Comparison of ENCODE assay signal across 8 cellular contexts in genomic region chr1:205907794-205908193, GRCh38. TPM values are rescaled to one million over a fixed set of nuclear protein-coding genes. Genes with fewer than 3 reads are reported as not detected.
DNase-seq lines count a peak whose midpoint lies in the region; ATAC-seq and TF ChIP-seq lines count a peak whose summit lies in the region.

No MANE protein-coding gene starts in this region.

- TF ChIP-seq CTCF in GM12865 (IDR thresholded peaks at IDR 0.05; ENCODE audit: insufficient read depth, low read depth, low read length, missing control alignments) (peak; percentile 37), PC-3 (conservative IDR thresholded peaks at IDR 0.05; ENCODE audit: low read depth, low read length) (peak; percentile 84), retinal pigment epithelial cell (conservative IDR thresholded peaks at IDR 0.05; ENCODE audit: low read depth, low read length) (peak; percentile 84)

- H3K9me3 ChIP-seq in PC-3 (ENCODE audit: low read length), result no peaks in the 10 kb centered on the region

- no peaks in the 10 kb centered on the region for H3K79me2 ChIP-seq in PC-3 (ENCODE audit: low read length)

- CTCF ChIA-PET in PC-3 (lab: Charles Lee), result interaction anchor here (0.6 to 2.0 kb wide), 5 partner anchors 70 to 168 kb away, joined by 3 to 23 read pairs (median 5); no protein-coding TSS in a partner anchor

- peaks cover 18% of the 10 kb centered on the region for H3K27me3 ChIP-seq in PC-3 (ENCODE audit: low read length)

- no peak overlapping the region for H2AFZ ChIP-seq in PC-3 (ENCODE audit: low read length)

- H3K4me3 ChIP-seq in GM12865 (ENCODE audit: low read depth, low read length) (no peak overlapping the region), PC-3 (ENCODE audit: low read length) (no peak overlapping the region), retinal pigment epithelial cell (ENCODE audit: low read length) (no peak overlapping the region)

- H3K4me1 ChIP-seq in PC-3 (ENCODE audit: insufficient read depth, low read length), result no peaks in the 10 kb centered on the region

- ATAC-seq in PC-3 (peak; percentile 96), HG03039 (IDR thresholded peaks at IDR 0.05; ENCODE audit: unreplicated experiment) (no peak)

- H3F3A ChIP-seq in PC-3 (ENCODE audit: low read length, unreplicated experiment), result no peaks in the 10 kb centered on the region

- no peak overlapping the region for H3K9ac ChIP-seq in PC-3 (ENCODE audit: low read length)

- no peak overlapping the region for H3K27ac ChIP-seq in PC-3 (ENCODE audit: low read length)

- POLR2A ChIA-PET in PC-3 (lab: Charles Lee; ENCODE audit: unreplicated experiment), result interaction anchor here (0.6 kb wide), 1 partner anchor 95 kb away, joined by 4 read pairs; the partner anchor contains the start of gene SLC41A1

- H3K36me3 ChIP-seq in PC-3 (ENCODE audit: low read depth, low read length), result no peaks in the 10 kb centered on the region

- H3K4me2 ChIP-seq in PC-3 (ENCODE audit: low read length), result no peak overlapping the region

- no TSS peak for BruUV-seq in PC-3 (replicated peaks; lab: Mats Ljungman, UMichigan)

- DNase-seq in GM12865 (ENCODE audit: low read depth) (no peak), PC-3 (peak; percentile 74), fibroblast of gingiva (ENCODE audit: low read depth) (peak; percentile 29), retinal pigment epithelial cell (ENCODE audit: low read depth) (no peak), COLO829 (ENCODE audit: low spot score) (no peak), NCI-H2107 (lab: John Stamatoyannopoulos, UW) (no peak)
- no peak for DNase-seq in stimulated activated CD8-positive, alpha-beta memory T cell treated with anti-CD3 and anti-CD28 coated beads, Interleukin-4, amount 100 ng/mL, for 48 hours

- H4K20me1 ChIP-seq in PC-3 (ENCODE audit: low read length), result no peaks in the 10 kb centered on the region

- intact Hi-C loops in PC-3 (cut with micrococcal nuclease), result loop anchor here (1.0 to 5.0 kb wide), 2 partner anchors 95 to 116 kb away; partner anchors contain the start of gene SLC41A1

- H3K9me2 ChIP-seq in PC-3 (replicated peaks; ENCODE audit: low read length), result no peaks in the 10 kb centered on the region

RNA-seq across cellular contexts. Expression of gene SLC26A9, which starts 35.5 kb away (rescaled TPM):
- not detected in 2 replicates for total RNA-seq in PC-3 (2014; rRNA removed)

RNA-seq across cellular contexts. Expression of gene PM20D1, which starts 57.9 kb away (rescaled TPM):
- total RNA-seq in PC-3 (2014; rRNA removed), result not detected in 2 replicates

Comparison
In these comparisons a context has a peak if more than half of its experiments do, and no peak if none do; other contexts are left out.
1. DNase-seq: peak in PC-3 (single experiment) and fibroblast of gingiva (single experiment); none in GM12865 (single experiment), retinal pigment epithelial cell (single experiment), stimulated activated CD8-positive, alpha-beta memory T cell treated with anti-CD3 and anti-CD28 coated beads, Interleukin-4, amount 100 ng/mL, for 48 hours (single experiment), COLO829 (single experiment) and NCI-H2107 (single experiment).
2. Peak in every context shown above with its lines, with median percentiles within 50 percentile points of each other: CTCF ChIP-seq.